8 cellular contexts compared by ENCODE assay signal in the genomic region with DNA sequence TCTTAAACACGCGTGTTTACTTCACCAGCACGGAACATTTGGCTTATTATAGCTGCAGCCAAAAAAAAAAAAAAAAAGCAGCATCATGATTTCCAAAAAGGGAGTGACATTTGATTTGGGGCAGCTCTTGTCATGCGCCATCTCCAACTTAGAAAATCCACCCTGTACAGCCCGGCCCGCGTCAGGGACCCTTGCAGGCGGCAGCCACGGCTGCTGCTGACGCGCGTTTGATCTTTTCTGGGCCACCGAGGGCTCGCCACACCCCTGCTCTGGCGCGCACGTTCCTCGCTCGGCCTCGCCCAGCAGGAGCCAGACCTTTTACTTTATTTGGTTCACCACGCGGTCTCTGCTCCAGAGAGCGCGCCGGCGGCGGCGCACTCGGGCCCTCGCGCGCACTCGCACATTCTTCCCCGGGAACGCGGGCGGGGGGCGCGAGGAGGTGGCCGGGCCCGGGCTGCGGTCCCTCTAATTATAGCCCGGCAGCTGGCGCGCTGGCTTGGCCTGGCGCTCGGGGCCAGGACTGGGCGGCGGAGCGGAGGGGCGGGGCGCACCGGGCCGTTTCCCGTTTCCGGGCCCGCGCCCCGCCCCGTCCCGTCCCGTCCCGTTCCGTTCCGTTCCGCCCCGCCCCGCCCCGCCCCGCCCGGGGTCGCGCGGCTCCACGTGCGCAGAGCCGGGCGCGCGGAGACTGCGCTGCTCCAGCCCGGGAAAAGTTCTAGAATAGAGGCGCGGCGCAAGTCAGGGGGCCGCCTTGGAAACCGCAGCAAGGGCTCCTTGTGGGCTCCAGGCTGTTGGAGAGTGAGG. TPM values are rescaled to one million over a fixed set of nuclear protein-coding genes. Genes with fewer than 3 reads are reported as not detected.
DNase-seq lines count a peak whose midpoint lies in the region; ATAC-seq and TF ChIP-seq lines count a peak whose summit lies in the region.

No MANE protein-coding gene starts in this region.

- no peaks in the 10 kb centered on the region for H3K27me3 ChIP-seq in CD4-positive, CD25-positive, alpha-beta regulatory T cell (ENCODE audit: control insufficient read depth, insufficient read depth, low read length)
- H3K27me3 ChIP-seq in lower lobe of right lung (ENCODE audit: low read depth): no peaks in the 10 kb centered on the region

- no peak for TF ChIP-seq CTCF in lower lobe of right lung (IDR thresholded peaks at IDR 0.05)

- H3K4me1 ChIP-seq in CD4-positive, CD25-positive, alpha-beta regulatory T cell (ENCODE audit: control insufficient read depth, insufficient read depth, low read length, poor library complexity, severe bottlenecking): peaks cover 63% of the 10 kb centered on the region
- H3K4me1 ChIP-seq in lower lobe of right lung: peaks cover 64% of the 10 kb centered on the region

- peak overlapping the region; percentile 98 for H3K27ac ChIP-seq in CD4-positive, CD25-positive, alpha-beta regulatory T cell (ENCODE audit: insufficient read depth, low read length, poor library complexity, severe bottlenecking)
- peak overlapping the region; percentile 100 for H3K27ac ChIP-seq in lower lobe of right lung

- H3K27ac Mint-ChIP-seq in CD4-positive, CD25-positive, alpha-beta regulatory T cell: peak overlapping the region; percentile 92 to 96 (median 95)
- peak overlapping the region; percentile 96 for H3K27ac Mint-ChIP-seq in activated CD4-positive, alpha-beta memory T cell treated with anti-CD3 and anti-CD28 coated beads, Interleukin-2, amount 10 ng/mL, durations not matched to agents 7 days and 5 days

- no peaks in the 10 kb centered on the region for H3K27me3 Mint-ChIP-seq in CD4-positive, CD25-positive, alpha-beta regulatory T cell
- no peaks in the 10 kb centered on the region for H3K27me3 Mint-ChIP-seq in activated CD4-positive, alpha-beta memory T cell treated with anti-CD3 and anti-CD28 coated beads, Interleukin-2, amount 10 ng/mL, durations not matched to agents 7 days and 5 days

- peak overlapping the region; percentile 99 for H3K4me3 ChIP-seq in CD4-positive, CD25-positive, alpha-beta regulatory T cell (ENCODE audit: low read depth, low read length)
- peak overlapping the region; percentile 59 for H3K4me3 ChIP-seq in lower lobe of right lung

- peak; percentile 58 to 64 for ATAC-seq in CD4-positive, CD25-positive, alpha-beta regulatory T cell (ENCODE audit: low read depth in 2 of 2)
- ATAC-seq in GM19395 (IDR thresholded peaks at IDR 0.05; ENCODE audit: unreplicated experiment) (peak; percentile 73), HG03460 (IDR thresholded peaks at IDR 0.05; ENCODE audit: unreplicated experiment) (peak; percentile 65), lower lobe of right lung (peak; percentile 92 to 96)

- intact Hi-C loops in lower lobe of right lung (cut with DNase I): loop anchor here (10.0 kb wide), 2 partner anchors 105 to 475 kb away; no protein-coding TSS in a partner anchor

- H3K4me3 Mint-ChIP-seq in CD4-positive, CD25-positive, alpha-beta regulatory T cell: peak overlapping the region; percentile 90 to 97 (median 91)
- H3K4me3 Mint-ChIP-seq in activated CD4-positive, alpha-beta memory T cell treated with anti-CD3 and anti-CD28 coated beads, Interleukin-2, amount 10 ng/mL, durations not matched to agents 7 days and 5 days: peak overlapping the region; percentile 85

- H3K36me3 ChIP-seq in CD4-positive, CD25-positive, alpha-beta regulatory T cell (ENCODE audit: control insufficient read depth, insufficient read depth, low read length): peaks cover 3% of the 10 kb centered on the region
- H3K36me3 ChIP-seq in lower lobe of right lung: peaks cover 7% of the 10 kb centered on the region

- H3K4me1 Mint-ChIP-seq in CD4-positive, CD25-positive, alpha-beta regulatory T cell: peaks cover 34 to 57% (median 45%) of the 10 kb centered on the region in 4 donors
- H3K4me1 Mint-ChIP-seq in activated CD4-positive, alpha-beta memory T cell treated with anti-CD3 and anti-CD28 coated beads, Interleukin-2, amount 10 ng/mL, durations not matched to agents 7 days and 5 days: peaks cover 52% of the 10 kb centered on the region

- no peaks in the 10 kb centered on the region for H3K9me3 Mint-ChIP-seq in CD4-positive, CD25-positive, alpha-beta regulatory T cell
- H3K9me3 Mint-ChIP-seq in activated CD4-positive, alpha-beta memory T cell treated with anti-CD3 and anti-CD28 coated beads, Interleukin-2, amount 10 ng/mL, durations not matched to agents 7 days and 5 days: no peaks in the 10 kb centered on the region

- POLR2A ChIA-PET in activated CD4-positive, alpha-beta memory T cell treated with anti-CD3 and anti-CD28 coated beads, Interleukin-2, amount 10 ng/mL, durations not matched to agents 7 days and 5 days (lab: Charles Lee): interaction anchor here (0.8 to 6.8 kb wide), 19 partner anchors 12 to 561 kb away, joined by 3 to 152 read pairs (median 6); a partner anchor contains a TSS

- H3K36me3 Mint-ChIP-seq in CD4-positive, CD25-positive, alpha-beta regulatory T cell: peaks cover 4% of the 10 kb centered on the region
- peaks cover 21% of the 10 kb centered on the region for H3K36me3 Mint-ChIP-seq in activated CD4-positive, alpha-beta memory T cell treated with anti-CD3 and anti-CD28 coated beads, Interleukin-2, amount 10 ng/mL, durations not matched to agents 7 days and 5 days (ENCODE audit: low read depth)

- no peaks in the 10 kb centered on the region for H3K9me3 ChIP-seq in CD4-positive, CD25-positive, alpha-beta regulatory T cell (ENCODE audit: control insufficient read depth in 2 of 2, low read length in 2 of 2)
- H3K9me3 ChIP-seq in lower lobe of right lung: no peaks in the 10 kb centered on the region

- DNase-seq in CD4-positive, CD25-positive, alpha-beta regulatory T cell: peak; percentile 64 to 85 (median 71)
- peak; percentile 59 for DNase-seq in NCI-H748 treated with DMSO at 0.1 percent for 48 hours (lab: John Stamatoyannopoulos, UW)
- peak; percentile 77 for DNase-seq in activated CD4-positive, alpha-beta memory T cell treated with anti-CD3 and anti-CD28 coated beads, Interleukin-2, amount 10 ng/mL, durations not matched to agents 7 days and 5 days
- DNase-seq in ecto neural progenitor cell (ENCODE audit: low spot score): peak; percentile 91
- peak; percentile 89 for DNase-seq in lower lobe of right lung
- peak in 2 of 3 experiments; percentile 57 to 80 for DNase-seq in stimulated activated CD4-positive, alpha-beta T cell treated with anti-CD3 and anti-CD28 coated beads, TNF-alpha, amount 100 ng/mL, for 24 hours (ENCODE audit: low read depth in 3 of 3)

- CTCF ChIA-PET in activated CD4-positive, alpha-beta memory T cell treated with anti-CD3 and anti-CD28 coated beads, Interleukin-2, amount 10 ng/mL, durations not matched to agents 7 days and 5 days (lab: Charles Lee): interaction anchor here (0.6 to 3.4 kb wide), 16 partner anchors 10 to 817 kb away, joined by 3 to 36 read pairs (median 4); a partner anchor contains a TSS

RNA-seq across cellular contexts. Expression of a gene that starts 10.2 kb away (rescaled TPM):
- total RNA-seq in CD4-positive, CD25-positive, alpha-beta regulatory T cell: 375 TPM
- polyA plus RNA-seq in CD4-positive, CD25-positive, alpha-beta regulatory T cell: 10 to 100 TPM; 21.1 to 36.0 (median 24.2) TPM
- 100 to 1,000 TPM; 117 to 125 TPM for total RNA-seq in activated CD4-positive, alpha-beta memory T cell treated with anti-CD3 and anti-CD28 coated beads, Interleukin-2, amount 10 ng/mL, durations not matched to agents 7 days and 5 days
- 154 TPM for total RNA-seq in lower lobe of right lung

Comparison
In these comparisons a context has a peak if more than half of its experiments do, and no peak if none do; other contexts are left out.
1. Peak in every context shown above with its lines: DNase-seq, ATAC-seq, H3K4me3 ChIP-seq and H3K27ac ChIP-seq.